ENCODE assay signal across 10 cellular contexts in genomic region chr10:6507311-6507710, GRCh38.
A peak's percentile ranks its signal among the peaks of the same experiment; 100 is the strongest.
DNase-seq lines count a peak whose midpoint lies in the region; ATAC-seq and TF ChIP-seq lines count a peak whose summit lies in the region.
"Had no signal": no experiment of that assay in that cellular context is flagged by ENCODE, and none has a peak within 500 bp of the region (broad histone marks: within the 10 kb centered on the region; RNA-seq: fewer than 3 reads in every experiment).

No MANE protein-coding gene starts in this region.

- H3K36me3 ChIP-seq in heart right ventricle: peaks cover 0 to 5% (median 0%) of the 10 kb centered on the region in 9 donors

- H3K4me1 ChIP-seq in heart right ventricle: no peaks in the 10 kb centered on the region

- no peak for TF ChIP-seq CTCF in heart right ventricle (IDR thresholded peaks at IDR 0.05)

- H3K27me3 ChIP-seq in heart right ventricle: no peaks in the 10 kb centered on the region

- H3K4me3 ChIP-seq in heart right ventricle: no peak overlapping the region

- no peak overlapping the region for H3K27ac ChIP-seq in heart right ventricle

- ATAC-seq in GM18517 (IDR thresholded peaks at IDR 0.05; ENCODE audit: unreplicated experiment) (peak; percentile 90), GM21390 (IDR thresholded peaks at IDR 0.05; ENCODE audit: unreplicated experiment) (peak; percentile 86), HG03469 (IDR thresholded peaks at IDR 0.05; ENCODE audit: unreplicated experiment) (peak; percentile 67), heart right ventricle (no peak)

- intact Hi-C loops in heart right ventricle (cut with DNase I): no loop called here

- peak; percentile 36 for DNase-seq in middle frontal gyrus (ENCODE audit: extremely low spot score, low spot score)
- DNase-seq in NCI-H1092 (lab: John Stamatoyannopoulos, UW): no peak
- DNase-seq in NCI-H187 (lab: John Stamatoyannopoulos, UW): no peak
- no peak for DNase-seq in NCI-H526 (lab: John Stamatoyannopoulos, UW)
- DNase-seq in heart right ventricle: no peak
- DNase-seq: aorta, NCI-H1930 had no signal

- H3K9me3 ChIP-seq in heart right ventricle: no peaks in the 10 kb centered on the region

- WGBS in heart right ventricle, 2 donors: 78 to 81% methylated on average over 5 of the region's 5 CpGs

Comparison
In these comparisons a context has a peak if more than half of its experiments do, and no peak if none do; other contexts are left out.
1. ATAC-seq: peak in GM18517 (single experiment), GM21390 (single experiment) and HG03469 (single experiment); none in heart right ventricle (0 of 8).